In the genomic region with DNA sequence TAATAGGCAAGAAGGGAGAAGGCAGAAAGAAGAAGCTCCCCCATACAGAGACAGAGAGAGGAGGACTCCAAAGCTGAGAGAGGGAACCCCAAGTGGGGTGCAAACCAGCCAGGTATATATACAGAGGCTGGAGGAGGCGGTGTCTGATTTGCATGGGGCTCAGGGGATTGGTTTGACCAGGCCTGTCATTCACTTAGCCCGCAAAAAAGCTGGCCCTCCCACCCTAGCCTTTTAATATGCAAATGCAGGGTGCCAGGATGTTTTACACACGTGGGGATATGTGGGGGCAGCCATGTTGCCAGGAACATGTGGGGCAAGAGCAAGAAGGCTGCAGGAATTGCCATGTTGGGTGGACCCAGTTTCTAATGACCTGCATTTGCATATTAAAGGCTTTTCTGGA, we compare ENCODE assay signal across 20 cellular contexts. TPM values are rescaled to one million over a fixed set of nuclear protein-coding genes. Genes with fewer than 3 reads are reported as not detected.
DNase-seq lines count a peak whose midpoint lies in the region; ATAC-seq and TF ChIP-seq lines count a peak whose summit lies in the region.
"Had no signal": no experiment of that assay in that cellular context is flagged by ENCODE, and none has a peak within 500 bp of the region (broad histone marks: within the 10 kb centered on the region; RNA-seq: fewer than 3 reads in every experiment).

No MANE protein-coding gene starts in this region.

- CTCF ChIA-PET in activated CD8-positive, alpha-beta T cell treated with anti-CD3 and anti-CD28 coated beads, Interleukin-2, amount 10 ng/mL, durations not matched to agents 7 days and 5 days (lab: Charles Lee) = interaction anchor here (10.7 kb wide), 1 partner anchor 46 kb away, joined by 460 read pairs; no protein-coding TSS in a partner anchor

- no peak overlapping the region for H3K4me3 ChIP-seq in spleen
- no peak overlapping the region for H3K4me3 ChIP-seq in stomach
- H3K4me3 ChIP-seq: left ventricle myocardium inferior, right atrium auricular region had no signal

- TF ChIP-seq CTCF in spleen (IDR thresholded peaks at IDR 0.05 in 8 of 11, conservative IDR thresholded peaks at IDR 0.05 in 3 of 11) = no peak
- no peak for TF ChIP-seq CTCF in stomach (IDR thresholded peaks at IDR 0.05)

- no peaks in the 10 kb centered on the region for H3K36me3 ChIP-seq in spleen
- H3K36me3 ChIP-seq in stomach = no peaks in the 10 kb centered on the region
- H3K36me3 ChIP-seq: left ventricle myocardium inferior, right atrium auricular region had no signal

- H3K4me1 Mint-ChIP-seq in activated CD8-positive, alpha-beta T cell treated with anti-CD3 and anti-CD28 coated beads, Interleukin-2, amount 10 ng/mL, durations not matched to agents 7 days and 5 days (ENCODE audit: low read depth) = peaks cover 18% of the 10 kb centered on the region

- ATAC-seq in activated CD8-positive, alpha-beta T cell treated with anti-CD3 and anti-CD28 coated beads, Interleukin-2, amount 10 ng/mL, durations not matched to agents 7 days and 5 days = no peak
- ATAC-seq in HG03439 (IDR thresholded peaks at IDR 0.05; ENCODE audit: unreplicated experiment) = no peak
- no peak for ATAC-seq in activated naive CD4-positive, alpha-beta T cell treated with anti-CD3 and anti-CD28 coated beads, Interleukin-2, amount 50 U/mL, for 72 hours
- ATAC-seq: CD8-positive, alpha-beta T cell; foreskin keratinocyte had no signal

- H3K27me3 ChIP-seq in spleen (replicated peaks in 1 of 7) = no peaks in the 10 kb centered on the region
- H3K27me3 ChIP-seq in stomach = no peaks in the 10 kb centered on the region
- H3K27me3 ChIP-seq: foreskin keratinocyte, right atrium auricular region had no signal

- no peak for TF ChIP-seq EP300 in stomach (IDR thresholded peaks at IDR 0.05)

- POLR2A ChIA-PET in activated CD8-positive, alpha-beta T cell treated with anti-CD3 and anti-CD28 coated beads, Interleukin-2, amount 10 ng/mL, durations not matched to agents 7 days and 5 days (lab: Charles Lee) = no interaction called here

- peak; percentile 7 for DNase-seq in stimulated activated CD4-positive, alpha-beta T cell treated with anti-CD3 and anti-CD28 coated beads, Interleukin-15, amount 100 ng/mL, for 24 hours
- no peak for DNase-seq in stimulated activated CD4-positive, alpha-beta T cell treated with anti-CD3 and anti-CD28 coated beads, Interleukin-12 subunit alpha, Interleukin-12 subunit beta, amount 100 ng/mL, for 4 hours
- DNase-seq in NCI-H226 = peak; percentile 48
- peak; percentile 23 for DNase-seq in activated CD8-positive, alpha-beta T cell treated with anti-CD3 and anti-CD28 coated beads, Interleukin-2, amount 10 ng/mL, durations not matched to agents 7 days and 5 days
- no peak for DNase-seq in spleen
- no peak for DNase-seq in stomach
- DNase-seq in activated naive CD4-positive, alpha-beta T cell treated with anti-CD3 and anti-CD28 coated beads, Interleukin-2, amount 50 U/mL, for 72 hours (ENCODE audit: low spot score in 2 of 2) = no peak
- DNase-seq: activated CD4-positive, alpha-beta T cell treated with anti-CD3 and anti-CD28 coated beads for 4 hours; activated naive CD4-positive, alpha-beta T cell treated with anti-CD3 and anti-CD28 coated beads, Interleukin-2, amount 50 U/mL, for 16 hours; activated T-cell treated with anti-CD3 and anti-CD28 coated beads for 4 hours; CD8-positive, alpha-beta T cell; DMS79 treated with DMSO at 0.1 percent for 48 hours; foreskin keratinocyte; left ventricle myocardium inferior; NCI-H1105 treated with DMSO at 0.1 percent for 48 hours; nucleus accumbens; SHP77 treated with DMSO at 0.1 percent for 48 hours had no signal

- peak overlapping the region in 1 of 8 donors; percentile 28 for H3K27ac ChIP-seq in spleen
- H3K27ac ChIP-seq in stomach = no peak overlapping the region
- H3K27ac ChIP-seq: foreskin keratinocyte, left ventricle myocardium inferior, right atrium auricular region had no signal

- intact Hi-C loops in spleen (cut with DNase I; ENCODE audit: low total_unique reads) = no loop called here
- intact Hi-C loops in stomach (cut with DNase I; ENCODE audit: low total_unique reads) = loop anchor here (5.0 to 10.0 kb wide), 2 partner anchors 48 to 55 kb away; a partner anchor contains a TSS

- H3K27me3 Mint-ChIP-seq in activated CD8-positive, alpha-beta T cell treated with anti-CD3 and anti-CD28 coated beads, Interleukin-2, amount 10 ng/mL, durations not matched to agents 7 days and 5 days (ENCODE audit: low read depth) = no peaks in the 10 kb centered on the region

- 59 to 72% (median 64%) methylated on average over 3 of the region's 3 CpGs for whole genome bisulfite sequencing in spleen, 5 donors
- WGBS in stomach, 5 donors = 52 to 68% (median 62%) methylated on average over 3 of the region's 3 CpGs

- H3K9me3 ChIP-seq in spleen = no peaks in the 10 kb centered on the region
- no peaks in the 10 kb centered on the region for H3K9me3 ChIP-seq in stomach
- H3K9me3 ChIP-seq: left ventricle myocardium inferior, right atrium auricular region had no signal

- H3K4me3 Mint-ChIP-seq in activated CD8-positive, alpha-beta T cell treated with anti-CD3 and anti-CD28 coated beads, Interleukin-2, amount 10 ng/mL, durations not matched to agents 7 days and 5 days = no peak overlapping the region
- H3K4me3 Mint-ChIP-seq: CD8-positive, alpha-beta T cell; dendritic cell treated with granulocyte-macrophage colony-stimulating factor and Interleukin-4, amounts not matched to agents 40 ng/mL and 50 ng/mL, for 4 days had no signal

- TF ChIP-seq POLR2A in spleen (IDR thresholded peaks at IDR 0.05) (no peak), stomach (IDR thresholded peaks at IDR 0.05) (no peak)

- H3K4me1 ChIP-seq in spleen (peaks cover 11 to 36% (median 26%) of the 10 kb centered on the region in 6 donors), stomach (peaks cover 4 to 19% (median 8%) of the 10 kb centered on the region in 4 donors)

- H3K27ac Mint-ChIP-seq in activated CD8-positive, alpha-beta T cell treated with anti-CD3 and anti-CD28 coated beads, Interleukin-2, amount 10 ng/mL, durations not matched to agents 7 days and 5 days = no peak overlapping the region
- H3K27ac Mint-ChIP-seq in activated naive CD4-positive, alpha-beta T cell treated with anti-CD3 and anti-CD28 coated beads, Interleukin-2, amount 50 U/mL, for 72 hours = no peak overlapping the region
- H3K27ac Mint-ChIP-seq: CD8-positive, alpha-beta T cell; dendritic cell treated with granulocyte-macrophage colony-stimulating factor and Interleukin-4, amounts not matched to agents 40 ng/mL and 50 ng/mL, for 4 days had no signal

- no peaks in the 10 kb centered on the region for H3K9me3 Mint-ChIP-seq in activated CD8-positive, alpha-beta T cell treated with anti-CD3 and anti-CD28 coated beads, Interleukin-2, amount 10 ng/mL, durations not matched to agents 7 days and 5 days (ENCODE audit: insufficient read depth)
- H3K9me3 Mint-ChIP-seq in activated naive CD4-positive, alpha-beta T cell treated with anti-CD3 and anti-CD28 coated beads, Interleukin-2, amount 50 U/mL, for 72 hours = no peaks in the 10 kb centered on the region
- H3K9me3 Mint-ChIP-seq: CD8-positive, alpha-beta T cell; dendritic cell treated with granulocyte-macrophage colony-stimulating factor and Interleukin-4, amounts not matched to agents 40 ng/mL and 50 ng/mL, for 4 days had no signal

- no peaks in the 10 kb centered on the region for H3K36me3 Mint-ChIP-seq in activated CD8-positive, alpha-beta T cell treated with anti-CD3 and anti-CD28 coated beads, Interleukin-2, amount 10 ng/mL, durations not matched to agents 7 days and 5 days (ENCODE audit: low read depth)
- no peaks in the 10 kb centered on the region for H3K36me3 Mint-ChIP-seq in activated naive CD4-positive, alpha-beta T cell treated with anti-CD3 and anti-CD28 coated beads, Interleukin-2, amount 50 U/mL, for 72 hours
- H3K36me3 Mint-ChIP-seq: CD8-positive, alpha-beta T cell had no signal

RNA-seq across cellular contexts. Expression of a gene that starts 37.0 kb away (rescaled TPM):
- not detected for total RNA-seq in activated CD8-positive, alpha-beta T cell treated with anti-CD3 and anti-CD28 coated beads, Interleukin-2, amount 10 ng/mL, durations not matched to agents 7 days and 5 days
- total RNA-seq in spleen (under 1 TPM in 6 of 7 donors, not detected in 1; 0.43 to 0.65 (median 0.47) TPM), stomach (10 to 100 TPM in 2 of 5 donors, 1 to 10 TPM in 3; 1.8 to 33.0 (median 5.5) TPM)
- polyA plus RNA-seq in spleen (1 to 10 TPM in 1 of 3 donors, under 1 TPM in 2; 0.41 to 1.0 (median 0.74) TPM), stomach (10 to 100 TPM in 1 of 3 donors, 1 to 10 TPM in 2; 1.7 to 27.5 (median 3.9) TPM)
- total RNA-seq in activated naive CD4-positive, alpha-beta T cell treated with anti-CD3 and anti-CD28 coated beads, Interleukin-2, amount 50 U/mL, for 72 hours = under 1 TPM in 1 of 2 donors, not detected in 1; 0.09 TPM
- total RNA-seq: CD8-positive, alpha-beta T cell had no signal

RNA-seq across cellular contexts. Expression of a gene that starts 56.1 kb away (rescaled TPM):
- not detected for total RNA-seq in activated CD8-positive, alpha-beta T cell treated with anti-CD3 and anti-CD28 coated beads, Interleukin-2, amount 10 ng/mL, durations not matched to agents 7 days and 5 days
- total RNA-seq in spleen (10 to 100 TPM in 2 of 7 donors, 1 to 10 TPM in 5; 3.1 to 18.1 (median 6.8) TPM), stomach (100 to 1,000 TPM in 1 of 5 donors, 10 to 100 TPM in 3, 1 to 10 TPM in 1; 1.7 to 188 (median 40.0) TPM)
- polyA plus RNA-seq in spleen (1 to 10 TPM; 3.3 to 9.7 (median 6.1) TPM), stomach (100 to 1,000 TPM; 121 to 216 (median 183) TPM)
- under 1 TPM in 1 of 2 donors, not detected in 1; 0.29 TPM for total RNA-seq in activated naive CD4-positive, alpha-beta T cell treated with anti-CD3 and anti-CD28 coated beads, Interleukin-2, amount 50 U/mL, for 72 hours
- total RNA-seq: CD8-positive, alpha-beta T cell had no signal

Comparison
In these comparisons a context has a peak if more than half of its experiments do, and no peak if none do; other contexts are left out.
1. DNase-seq: peak in stimulated activated CD4-positive, alpha-beta T cell treated with anti-CD3 and anti-CD28 coated beads, Interleukin-15, amount 100 ng/mL, for 24 hours (single experiment), NCI-H226 (single experiment) and activated CD8-positive, alpha-beta T cell treated with anti-CD3 and anti-CD28 coated beads, Interleukin-2, amount 10 ng/mL, durations not matched to agents 7 days and 5 days (single experiment); none in stimulated activated CD4-positive, alpha-beta T cell treated with anti-CD3 and anti-CD28 coated beads, Interleukin-12 subunit alpha, Interleukin-12 subunit beta, amount 100 ng/mL, for 4 hours (single experiment), spleen (single experiment), stomach (single experiment) and activated naive CD4-positive, alpha-beta T cell treated with anti-CD3 and anti-CD28 coated beads, Interleukin-2, amount 50 U/mL, for 72 hours (0 of 2).